8 cellular contexts compared by ENCODE assay signal in the genomic region with DNA sequence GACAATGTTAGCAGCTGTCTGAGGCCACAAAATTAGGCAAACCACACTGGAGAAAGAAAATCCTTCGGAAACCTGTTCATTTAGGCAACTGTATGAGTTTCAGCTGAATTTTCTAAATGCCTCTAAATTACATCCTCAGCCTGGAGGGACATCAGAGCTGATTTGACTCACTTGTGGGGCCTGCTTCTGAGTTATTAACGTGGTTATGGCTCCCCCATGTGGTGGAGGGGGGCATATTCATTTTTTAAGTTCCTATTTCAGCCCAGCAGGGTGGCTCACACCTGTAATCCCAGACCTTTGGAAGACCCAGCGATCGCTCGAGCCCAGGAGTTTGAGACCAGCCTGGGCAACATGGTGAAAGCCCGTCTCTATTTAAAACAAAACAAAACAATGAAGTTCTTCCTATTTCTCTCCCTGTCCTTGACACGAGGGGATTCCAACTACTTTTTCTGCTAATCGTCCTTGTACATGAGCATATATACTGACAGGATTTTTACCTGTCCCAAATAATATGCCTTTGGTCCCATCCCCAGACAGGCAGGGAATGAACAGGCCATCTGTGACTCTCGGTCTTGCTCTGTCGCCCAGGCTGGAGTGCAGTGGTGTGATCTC. TPM values are rescaled to one million over a fixed set of nuclear protein-coding genes. Genes with fewer than 3 reads are reported as not detected.
DNase-seq lines count a peak whose midpoint lies in the region; ATAC-seq and TF ChIP-seq lines count a peak whose summit lies in the region.

No MANE protein-coding gene starts in this region.

- H3K36me3 Mint-ChIP-seq in GM23338 (ENCODE audit: low read depth): no peaks in the 10 kb centered on the region

- H3K9me3 Mint-ChIP-seq in GM23338: no peaks in the 10 kb centered on the region

- 0 out of 2 replicates have a peak, but pooled peaks cover 5% of the 10 kb centered on the region for H3K4me1 ChIP-seq in GM23338 (ENCODE audit: insufficient read depth)

- H3K27me3 ChIP-seq in GM23338 (ENCODE audit: insufficient read depth) (no peaks in the 10 kb centered on the region), kidney epithelial cell (ENCODE audit: control insufficient read depth, insufficient read depth, low read length) (peaks cover 12% of the 10 kb centered on the region)

- peaks cover 9% of the 10 kb centered on the region; the same call in 2 of the 3 replicates for H3K4me1 Mint-ChIP-seq in GM23338

- H4K20me1 ChIP-seq in GM23338 (replicated peaks; ENCODE audit: insufficient read depth): no peaks in the 10 kb centered on the region

- H3K4me3 ChIP-seq in GM23338 (no peak overlapping the region), kidney epithelial cell (ENCODE audit: low read depth, low read length) (no peak overlapping the region)

- 0 out of 2 replicates have a peak overlapping the region, but pooled peaks have one; percentile 19 for H2AFZ ChIP-seq in GM23338

- no peak overlapping the region for H3K27ac ChIP-seq in GM23338 (ENCODE audit: low read depth)
- H3K27ac ChIP-seq in caudate nucleus (ENCODE audit: low read depth, low read length): no peak overlapping the region

- no peaks in the 10 kb centered on the region for H3K36me3 ChIP-seq in GM23338 (ENCODE audit: insufficient read depth)
- no peaks in the 10 kb centered on the region for H3K36me3 ChIP-seq in kidney epithelial cell (ENCODE audit: control insufficient read depth, insufficient read depth, low read length)

- no peak overlapping the region for H3K4me2 ChIP-seq in GM23338

- H3K27ac Mint-ChIP-seq in GM23338: no peak overlapping the region

- H3K9me2 ChIP-seq in GM23338 (ENCODE audit: insufficient read depth): no peaks in the 10 kb centered on the region

- H3K79me2 ChIP-seq in GM23338 (replicated peaks; ENCODE audit: insufficient read depth): no peaks in the 10 kb centered on the region

- peak; percentile 74 for TF ChIP-seq CTCF in AG09319 (IDR thresholded peaks at IDR 0.05; ENCODE audit: low read depth, low read length)
- peak; percentile 90 for TF ChIP-seq CTCF in GM23338 (conservative IDR thresholded peaks at IDR 0.05; ENCODE audit: low read depth in 2 of 2)
- TF ChIP-seq CTCF in kidney epithelial cell (IDR thresholded peaks at IDR 0.05; ENCODE audit: insufficient read depth, low read length, poor library complexity, severe bottlenecking): peak; percentile 72

- peak; percentile 48 for DNase-seq in AG09319 (ENCODE audit: extremely low read depth, low read depth)
- DNase-seq in GM23338 (ENCODE audit: low spot score): peak; percentile 91
- DNase-seq in NCI-H345 (lab: John Stamatoyannopoulos, UW): peak; percentile 63
- peak in 47 of 61 donors; percentile 3 to 80 (median 40) for DNase-seq in caudate nucleus (lab: John Stamatoyannopoulos, UW)
- DNase-seq in kidney epithelial cell (ENCODE audit: low read depth): peak; percentile 51
- DNase-seq in stimulated activated CD4-positive, alpha-beta T cell treated with anti-CD3 and anti-CD28 coated beads, Interleukin-2, amount 100 ng/mL, for 48 hours: peak; percentile 69 to 72

- peaks cover 1% of the 10 kb centered on the region for H3K27me3 Mint-ChIP-seq in GM23338 (ENCODE audit: insufficient read depth, low read depth, poor library complexity)

- H3K4me3 Mint-ChIP-seq in GM23338: no peak overlapping the region

- peak; percentile 92 for ATAC-seq in GM23338
- peak; percentile 65 to 68 for ATAC-seq in activated CD4-positive, CD25-positive, alpha-beta regulatory T cell treated with anti-CD3 and anti-CD28 coated beads, Interleukin-2, amount 50 U/mL, for 24 hours
- no peak for ATAC-seq in HG03196 (IDR thresholded peaks at IDR 0.05; ENCODE audit: unreplicated experiment)

- H3F3A ChIP-seq in GM23338 (replicated peaks; ENCODE audit: low read depth): 0 out of 2 replicates have a peak, but pooled peaks cover 6% of the 10 kb centered on the region

TF ChIP-seq in GM23338, 12 proteins besides CTCF, POLR2A, EP300 and RAD21 (continues in another document):
- no peak for TF ChIP-seq JUNB (IDR thresholded peaks at IDR 0.05; ENCODE audit: unreplicated experiment)
- no peak for TF ChIP-seq POLR2AphosphoS5 (IDR thresholded peaks at IDR 0.05; ENCODE audit: low read depth)
- TF ChIP-seq ZNF114 (CRISPR knock-in tag; IDR thresholded peaks at IDR 0.05): no peak
- TF ChIP-seq, protein P1, sequence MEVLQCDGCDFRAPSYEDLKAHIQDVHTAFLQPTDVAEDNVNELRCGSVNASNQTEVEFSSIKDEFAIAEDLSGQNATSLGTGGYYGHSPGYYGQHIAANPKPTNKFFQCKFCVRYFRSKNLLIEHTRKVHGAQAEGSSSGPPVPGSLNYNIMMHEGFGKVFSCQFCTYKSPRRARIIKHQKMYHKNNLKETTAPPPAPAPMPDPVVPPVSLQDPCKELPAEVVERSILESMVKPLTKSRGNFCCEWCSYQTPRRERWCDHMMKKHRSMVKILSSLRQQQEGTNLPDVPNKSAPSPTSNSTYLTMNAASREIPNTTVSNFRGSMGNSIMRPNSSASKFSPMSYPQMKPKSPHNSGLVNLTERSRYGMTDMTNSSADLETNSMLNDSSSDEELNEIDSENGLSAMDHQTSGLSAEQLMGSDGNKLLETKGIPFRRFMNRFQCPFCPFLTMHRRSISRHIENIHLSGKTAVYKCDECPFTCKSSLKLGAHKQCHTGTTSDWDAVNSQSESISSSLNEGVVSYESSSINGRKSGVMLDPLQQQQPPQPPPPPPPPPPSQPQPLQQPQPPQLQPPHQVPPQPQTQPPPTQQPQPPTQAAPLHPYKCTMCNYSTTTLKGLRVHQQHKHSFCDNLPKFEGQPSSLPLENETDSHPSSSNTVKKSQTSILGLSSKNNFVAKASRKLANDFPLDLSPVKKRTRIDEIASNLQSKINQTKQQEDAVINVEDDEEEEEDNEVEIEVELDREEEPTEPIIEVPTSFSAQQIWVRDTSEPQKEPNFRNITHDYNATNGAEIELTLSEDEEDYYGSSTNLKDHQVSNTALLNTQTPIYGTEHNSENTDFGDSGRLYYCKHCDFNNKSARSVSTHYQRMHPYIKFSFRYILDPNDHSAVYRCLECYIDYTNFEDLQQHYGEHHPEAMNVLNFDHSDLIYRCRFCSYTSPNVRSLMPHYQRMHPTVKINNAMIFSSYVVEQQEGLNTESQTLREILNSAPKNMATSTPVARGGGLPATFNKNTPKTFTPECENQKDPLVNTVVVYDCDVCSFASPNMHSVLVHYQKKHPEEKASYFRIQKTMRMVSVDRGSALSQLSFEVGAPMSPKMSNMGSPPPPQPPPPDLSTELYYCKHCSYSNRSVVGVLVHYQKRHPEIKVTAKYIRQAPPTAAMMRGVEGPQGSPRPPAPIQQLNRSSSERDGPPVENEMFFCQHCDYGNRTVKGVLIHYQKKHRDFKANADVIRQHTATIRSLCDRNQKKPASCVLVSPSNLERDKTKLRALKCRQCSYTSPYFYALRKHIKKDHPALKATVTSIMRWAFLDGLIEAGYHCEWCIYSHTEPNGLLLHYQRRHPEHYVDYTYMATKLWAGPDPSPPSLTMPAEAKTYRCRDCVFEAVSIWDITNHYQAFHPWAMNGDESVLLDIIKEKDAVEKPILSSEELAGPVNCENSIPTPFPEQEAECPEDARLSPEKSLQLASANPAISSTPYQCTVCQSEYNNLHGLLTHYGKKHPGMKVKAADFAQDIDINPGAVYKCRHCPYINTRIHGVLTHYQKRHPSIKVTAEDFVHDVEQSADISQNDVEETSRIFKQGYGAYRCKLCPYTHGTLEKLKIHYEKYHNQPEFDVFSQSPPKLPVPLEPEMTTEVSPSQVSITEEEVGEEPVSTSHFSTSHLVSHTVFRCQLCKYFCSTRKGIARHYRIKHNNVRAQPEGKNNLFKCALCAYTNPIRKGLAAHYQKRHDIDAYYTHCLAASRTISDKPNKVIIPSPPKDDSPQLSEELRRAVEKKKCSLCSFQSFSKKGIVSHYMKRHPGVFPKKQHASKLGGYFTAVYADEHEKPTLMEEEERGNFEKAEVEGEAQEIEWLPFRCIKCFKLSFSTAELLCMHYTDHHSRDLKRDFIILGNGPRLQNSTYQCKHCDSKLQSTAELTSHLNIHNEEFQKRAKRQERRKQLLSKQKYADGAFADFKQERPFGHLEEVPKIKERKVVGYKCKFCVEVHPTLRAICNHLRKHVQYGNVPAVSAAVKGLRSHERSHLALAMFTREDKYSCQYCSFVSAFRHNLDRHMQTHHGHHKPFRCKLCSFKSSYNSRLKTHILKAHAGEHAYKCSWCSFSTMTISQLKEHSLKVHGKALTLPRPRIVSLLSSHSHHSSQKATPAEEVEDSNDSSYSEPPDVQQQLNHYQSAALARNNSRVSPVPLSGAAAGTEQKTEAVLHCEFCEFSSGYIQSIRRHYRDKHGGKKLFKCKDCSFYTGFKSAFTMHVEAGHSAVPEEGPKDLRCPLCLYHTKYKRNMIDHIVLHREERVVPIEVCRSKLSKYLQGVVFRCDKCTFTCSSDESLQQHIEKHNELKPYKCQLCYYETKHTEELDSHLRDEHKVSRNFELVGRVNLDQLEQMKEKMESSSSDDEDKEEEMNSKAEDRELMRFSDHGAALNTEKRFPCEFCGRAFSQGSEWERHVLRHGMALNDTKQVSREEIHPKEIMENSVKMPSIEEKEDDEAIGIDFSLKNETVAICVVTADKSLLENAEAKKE (CRISPR knock-in tag; IDR thresholded peaks at IDR 0.05): no peak
- no peak for TF ChIP-seq EZH2 (IDR thresholded peaks at IDR 0.05; ENCODE audit: low read depth, unreplicated experiment)
- TF ChIP-seq ZNF331 (CRISPR knock-in tag; IDR thresholded peaks at IDR 0.05; ENCODE audit: low read depth): no peak

RNA-seq across cellular contexts. Expression of gene HIF3A, which starts 31.5 kb away (rescaled TPM):
- total RNA-seq in GM23338 (2014; rRNA removed; shearing (Covaris generic)): 34.1 and 70.5 TPM in 2 replicates
- polyA plus RNA-seq in GM23338 (2016; fragmentation: Nextera tagmentation; extraction: Ambion mirVana): 20.4 and 20.8 TPM in 2 replicates
- total RNA-seq in kidney epithelial cell: 0.42 and 0.75 TPM in 2 replicates

RNA-seq across cellular contexts. Expression of gene IGFL1, which starts 35.8 kb away (rescaled TPM):
- not detected in 2 replicates for total RNA-seq in GM23338 (2014; rRNA removed; shearing (Covaris generic))
- polyA plus RNA-seq in GM23338 (2016; fragmentation: Nextera tagmentation; extraction: Ambion mirVana): not detected in 2 replicates
- not detected in 2 replicates for total RNA-seq in kidney epithelial cell

Comparison
In these comparisons a context has a peak if more than half of its experiments do, and no peak if none do; other contexts are left out.
1. DNase-seq: peak in every context shown above with its lines; median percentile 91 in GM23338; 70 in stimulated activated CD4-positive, alpha-beta T cell treated with anti-CD3 and anti-CD28 coated beads, Interleukin-2, amount 100 ng/mL, for 48 hours; 63 in NCI-H345; 51 in kidney epithelial cell; 48 in AG09319; 40 in caudate nucleus.
2. RNA of gene HIF3A, which starts 31.5 kb away (total RNA-seq): 34.1 to 70.5 TPM in GM23338; 0.42 to 0.75 TPM in kidney epithelial cell; every median in the first group is over 10 times any median in the second.
3. Peak in every context shown above with its lines, with median percentiles within 50 percentile points of each other: CTCF ChIP-seq.